11 cellular contexts compared by ENCODE assay signal in the genomic region with DNA sequence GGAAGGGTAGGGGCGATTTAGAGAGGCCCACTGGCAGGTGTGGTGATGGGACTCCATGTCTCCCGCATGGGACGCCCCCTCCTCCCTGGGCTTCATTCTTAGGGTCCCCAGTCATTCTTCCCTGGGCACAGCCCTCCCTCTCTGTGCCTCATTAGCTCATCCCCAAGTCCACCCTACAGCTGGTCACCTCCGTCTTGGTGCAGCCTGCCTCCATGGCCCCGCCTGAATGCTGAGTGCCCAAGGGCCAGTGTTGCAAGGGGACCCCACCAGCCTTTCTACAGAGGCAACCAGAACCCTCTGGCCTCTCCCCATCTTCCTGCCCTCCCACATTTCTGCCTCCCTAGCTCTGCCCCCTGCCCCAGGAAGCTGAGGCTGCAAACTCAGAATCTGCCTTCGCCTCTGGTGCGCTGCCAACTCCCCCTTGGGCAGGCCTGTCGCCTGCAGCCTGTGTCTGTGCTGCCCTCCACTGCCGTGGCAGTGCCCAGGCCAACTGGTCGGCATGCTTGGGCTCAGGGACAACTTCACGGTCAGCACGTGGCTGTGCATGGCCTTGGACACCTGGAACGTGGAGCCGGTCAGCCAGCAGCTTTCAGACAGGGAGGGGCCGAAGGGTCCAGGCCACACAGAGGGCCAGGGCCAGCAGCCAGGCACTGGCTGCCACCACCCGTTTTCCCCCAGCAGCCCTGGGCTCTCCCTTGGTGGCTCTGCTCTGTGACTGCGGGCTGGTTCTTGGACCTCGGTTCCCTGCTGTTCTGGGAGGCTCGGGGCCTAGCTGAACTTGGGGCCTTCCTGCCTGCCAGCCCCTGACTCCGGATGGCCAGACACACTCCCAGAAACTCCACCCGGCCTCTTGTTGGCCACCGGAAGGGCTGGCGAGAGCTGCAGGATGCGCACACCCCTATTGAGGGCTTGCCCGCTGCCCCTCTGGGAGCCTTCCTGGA. TPM values are rescaled to one million over a fixed set of nuclear protein-coding genes. Genes with fewer than 3 reads are reported as not detected.
A peak's percentile ranks its signal among the peaks of the same experiment; 100 is the strongest.
DNase-seq lines count a peak whose midpoint lies in the region; ATAC-seq and TF ChIP-seq lines count a peak whose summit lies in the region.
"Had no signal": no experiment of that assay in that cellular context is flagged by ENCODE, and none has a peak within 500 bp of the region (broad histone marks: within the 10 kb centered on the region; RNA-seq: fewer than 3 reads in every experiment).

No MANE protein-coding gene starts in this region.

- 43 to 57% (median 49%) methylated on average over 19 to 25 of the region's 25 CpGs for WGBS in ovary, 3 donors
- 58 to 63% methylated on average over 25 of the region's 25 CpGs for WGBS in aorta, 2 donors

- no peak for DNase-seq in natural killer cell
- no peak for DNase-seq in natural killer cell treated with Interleukin-12 subunit alpha and Interleukin-12 subunit beta and Interleukin-15 and Interleukin-18, amount 100 ng/mL, for 72 hours (ENCODE audit: low spot score)
- DNase-seq in left ventricle myocardium superior = peak; percentile 78
- peak; percentile 41 to 59 (median 47) for DNase-seq in ovary
- no peak for DNase-seq in aorta
- DNase-seq in GM19240 (ENCODE audit: insufficient read length, low spot score) = no peak
- DNase-seq in stimulated activated naive CD8-positive, alpha-beta T cell treated with anti-CD3 and anti-CD28 coated beads, Interleukin-15, amount 100 ng/mL, for 72 hours = no peak
- DNase-seq: NCI-H1417 had no signal

- TF ChIP-seq EP300 in ovary (IDR thresholded peaks at IDR 0.05) = no peak

- H3K4me3 Mint-ChIP-seq in natural killer cell = peak overlapping the region; percentile 9
- H3K4me3 Mint-ChIP-seq in natural killer cell treated with Interleukin-12 subunit alpha and Interleukin-12 subunit beta and Interleukin-15 and Interleukin-18, amount 100 ng/mL, for 72 hours = no peak overlapping the region
- peak overlapping the region in 1 of 2 donors; percentile 72 for H3K4me3 Mint-ChIP-seq in stimulated activated naive CD8-positive, alpha-beta T cell treated with anti-CD3 and anti-CD28 coated beads, Interleukin-15, amount 100 ng/mL, for 72 hours

- H3K27ac ChIP-seq in ovary (peak overlapping the region; percentile 1 to 75), aorta (ENCODE audit: low read depth in 1 of 2, low read length in 2 of 2) (no peak overlapping the region)

- peaks cover 7 to 21% of the 10 kb centered on the region in 2 donors for H3K4me1 Mint-ChIP-seq in natural killer cell
- peaks cover 0 to 12% of the 10 kb centered on the region in 2 donors for H3K4me1 Mint-ChIP-seq in natural killer cell treated with Interleukin-12 subunit alpha and Interleukin-12 subunit beta and Interleukin-15 and Interleukin-18, amount 100 ng/mL, for 72 hours (ENCODE audit: low read depth in 2 of 2)
- peaks cover 34% of the 10 kb centered on the region for H3K4me1 Mint-ChIP-seq in stimulated activated naive CD8-positive, alpha-beta T cell treated with anti-CD3 and anti-CD28 coated beads, Interleukin-15, amount 100 ng/mL, for 72 hours

- H3K27me3 ChIP-seq in ovary (no peaks in the 10 kb centered on the region), aorta (ENCODE audit: control insufficient read depth in 1 of 2, insufficient read depth in 2 of 2, low read length in 1 of 2) (no peaks in the 10 kb centered on the region)

- H3K36me3 Mint-ChIP-seq in natural killer cell = no peaks in the 10 kb centered on the region
- no peaks in the 10 kb centered on the region for H3K36me3 Mint-ChIP-seq in natural killer cell treated with Interleukin-12 subunit alpha and Interleukin-12 subunit beta and Interleukin-15 and Interleukin-18, amount 100 ng/mL, for 72 hours

- H3K4me3 ChIP-seq in ovary (no peak overlapping the region), aorta (ENCODE audit: low read length in 2 of 2) (no peak overlapping the region)

- intact Hi-C loops in natural killer cell (cut with micrococcal nuclease) (no loop called here), left ventricle myocardium superior (cut with micrococcal nuclease) (no loop called here), ovary (cut with DNase I) (no loop called here), aorta (cut with DNase I) (no loop called here)

- H3K27me3 Mint-ChIP-seq in natural killer cell (ENCODE audit: low read depth in 2 of 2) = peaks cover 0 to 16% of the 10 kb centered on the region in 2 donors
- peaks cover 0 to 8% of the 10 kb centered on the region in 2 donors for H3K27me3 Mint-ChIP-seq in natural killer cell treated with Interleukin-12 subunit alpha and Interleukin-12 subunit beta and Interleukin-15 and Interleukin-18, amount 100 ng/mL, for 72 hours
- peaks cover 12% of the 10 kb centered on the region for H3K27me3 Mint-ChIP-seq in stimulated activated naive CD8-positive, alpha-beta T cell treated with anti-CD3 and anti-CD28 coated beads, Interleukin-15, amount 100 ng/mL, for 72 hours

- H3K9me3 Mint-ChIP-seq in natural killer cell = no peaks in the 10 kb centered on the region
- no peaks in the 10 kb centered on the region for H3K9me3 Mint-ChIP-seq in natural killer cell treated with Interleukin-12 subunit alpha and Interleukin-12 subunit beta and Interleukin-15 and Interleukin-18, amount 100 ng/mL, for 72 hours
- no peaks in the 10 kb centered on the region for H3K9me3 Mint-ChIP-seq in stimulated activated naive CD8-positive, alpha-beta T cell treated with anti-CD3 and anti-CD28 coated beads, Interleukin-15, amount 100 ng/mL, for 72 hours
- H3K9me3 Mint-ChIP-seq: activated T-helper 1 cell treated with anti-CD3 and anti-CD28 coated beads, Interleukin-12 subunit alpha, Interleukin-12 subunit beta, Interleukin-2, Interleukin-4 antibody, amounts not matched to agents 30 ng/mL and 10 ng/mL and 1 ng/mL, durations not matched to agents 14 hours and 24 hours and 36 hours had no signal

- H3K9me3 ChIP-seq in ovary (no peaks in the 10 kb centered on the region), aorta (ENCODE audit: control insufficient read depth, low read length) (no peaks in the 10 kb centered on the region)

- H3K36me3 ChIP-seq in ovary (no peaks in the 10 kb centered on the region), aorta (ENCODE audit: control insufficient read depth in 1 of 2, insufficient read depth in 2 of 2, low read length in 1 of 2) (no peaks in the 10 kb centered on the region)

- ATAC-seq in natural killer cell = no peak
- ATAC-seq in natural killer cell treated with Interleukin-12 subunit alpha and Interleukin-12 subunit beta and Interleukin-15 and Interleukin-18, amount 100 ng/mL, for 72 hours = no peak
- ATAC-seq in left ventricle myocardium superior = peak; percentile 80
- ATAC-seq in aorta (ENCODE audit: low FRiP score) = peak; percentile 12
- no peak for ATAC-seq in GM18511 (IDR thresholded peaks at IDR 0.05; ENCODE audit: unreplicated experiment)
- ATAC-seq in stimulated activated naive CD8-positive, alpha-beta T cell treated with anti-CD3 and anti-CD28 coated beads, Interleukin-15, amount 100 ng/mL, for 72 hours = no peak

- no peak for TF ChIP-seq POLR2A in ovary (IDR thresholded peaks at IDR 0.05)

- H3K4me1 ChIP-seq in ovary (ENCODE audit: insufficient read depth) (peaks cover 29% of the 10 kb centered on the region), aorta (ENCODE audit: control insufficient read depth in 1 of 2, insufficient read depth in 2 of 2, low read length in 2 of 2) (no peaks in the 10 kb centered on the region)

- H3K27ac Mint-ChIP-seq in natural killer cell = no peak overlapping the region
- H3K27ac Mint-ChIP-seq in natural killer cell treated with Interleukin-12 subunit alpha and Interleukin-12 subunit beta and Interleukin-15 and Interleukin-18, amount 100 ng/mL, for 72 hours = no peak overlapping the region
- peak overlapping the region in 1 of 2 donors; percentile 90 for H3K27ac Mint-ChIP-seq in stimulated activated naive CD8-positive, alpha-beta T cell treated with anti-CD3 and anti-CD28 coated beads, Interleukin-15, amount 100 ng/mL, for 72 hours
- H3K27ac Mint-ChIP-seq: activated T-helper 1 cell treated with anti-CD3 and anti-CD28 coated beads, Interleukin-12 subunit alpha, Interleukin-12 subunit beta, Interleukin-2, Interleukin-4 antibody, amounts not matched to agents 30 ng/mL and 10 ng/mL and 1 ng/mL, durations not matched to agents 14 hours and 24 hours and 36 hours had no signal

- TF ChIP-seq CTCF in natural killer cell (IDR thresholded peaks at IDR 0.05) (no peak), ovary (IDR thresholded peaks at IDR 0.05) (no peak)

RNA-seq across cellular contexts. Expression of a gene that starts 33.9 kb away (rescaled TPM):
- total RNA-seq in natural killer cell (10 to 100 TPM; 26.5 to 35.5 (median 31.7) TPM), left ventricle myocardium superior (107 TPM), ovary (10 to 100 TPM; 15.0 to 64.8 (median 48.7) TPM), aorta (10 to 100 TPM; 24.8 to 44.0 TPM)
- total RNA-seq in natural killer cell treated with Interleukin-12 subunit alpha and Interleukin-12 subunit beta and Interleukin-15 and Interleukin-18, amount 100 ng/mL, for 72 hours = 10 to 100 TPM; 14.4 to 25.7 TPM
- polyA plus RNA-seq in ovary (10 to 100 TPM; 17.9 to 27.5 TPM), aorta (1 to 10 TPM; 2.3 to 6.9 TPM)

RNA-seq across cellular contexts. Expression of a gene that starts 47.0 kb away (rescaled TPM):
- 1 to 10 TPM in 2 of 3 donors, under 1 TPM in 1; 0.75 to 2.2 (median 1.4) TPM for total RNA-seq in natural killer cell
- 1 to 10 TPM; 1.1 to 2.1 TPM for total RNA-seq in natural killer cell treated with Interleukin-12 subunit alpha and Interleukin-12 subunit beta and Interleukin-15 and Interleukin-18, amount 100 ng/mL, for 72 hours
- total RNA-seq in left ventricle myocardium superior = 2.2 TPM
- total RNA-seq in ovary = 1 to 10 TPM in 2 of 7 donors, under 1 TPM in 5; 0.45 to 5.1 (median 0.83) TPM
- polyA plus RNA-seq in ovary = 1 to 10 TPM in 1 of 2 donors, under 1 TPM in 1; 0.23 to 1.1 TPM
- 1 to 10 TPM; 1.7 to 2.7 TPM for total RNA-seq in aorta
- polyA plus RNA-seq in aorta = 1 to 10 TPM; 1.1 to 2.3 TPM
- total RNA-seq: activated T-helper 1 cell treated with anti-CD3 and anti-CD28 coated beads, Interleukin-12 subunit alpha, Interleukin-12 subunit beta, Interleukin-2, Interleukin-4 antibody, amounts not matched to agents 30 ng/mL and 10 ng/mL and 1 ng/mL, durations not matched to agents 14 hours and 24 hours and 36 hours; HT1080 had no signal

Comparison
In these comparisons a context has a peak if more than half of its experiments do, and no peak if none do; other contexts are left out.
1. ATAC-seq: peak in left ventricle myocardium superior (single experiment) and aorta (single experiment); none in natural killer cell (0 of 3), natural killer cell treated with Interleukin-12 subunit alpha and Interleukin-12 subunit beta and Interleukin-15 and Interleukin-18, amount 100 ng/mL, for 72 hours (0 of 2), GM18511 (single experiment) and stimulated activated naive CD8-positive, alpha-beta T cell treated with anti-CD3 and anti-CD28 coated beads, Interleukin-15, amount 100 ng/mL, for 72 hours (single experiment).
2. DNase-seq: peak in left ventricle myocardium superior (single experiment) and ovary (5 of 5); none in natural killer cell (single experiment), natural killer cell treated with Interleukin-12 subunit alpha and Interleukin-12 subunit beta and Interleukin-15 and Interleukin-18, amount 100 ng/mL, for 72 hours (single experiment), aorta (0 of 2), GM19240 (single experiment) and stimulated activated naive CD8-positive, alpha-beta T cell treated with anti-CD3 and anti-CD28 coated beads, Interleukin-15, amount 100 ng/mL, for 72 hours (0 of 2).
3. H3K27ac ChIP-seq: peak in ovary (2 of 2); none in aorta (0 of 2).